ENCODE assay signal across 8 cellular contexts in the genomic region with DNA sequence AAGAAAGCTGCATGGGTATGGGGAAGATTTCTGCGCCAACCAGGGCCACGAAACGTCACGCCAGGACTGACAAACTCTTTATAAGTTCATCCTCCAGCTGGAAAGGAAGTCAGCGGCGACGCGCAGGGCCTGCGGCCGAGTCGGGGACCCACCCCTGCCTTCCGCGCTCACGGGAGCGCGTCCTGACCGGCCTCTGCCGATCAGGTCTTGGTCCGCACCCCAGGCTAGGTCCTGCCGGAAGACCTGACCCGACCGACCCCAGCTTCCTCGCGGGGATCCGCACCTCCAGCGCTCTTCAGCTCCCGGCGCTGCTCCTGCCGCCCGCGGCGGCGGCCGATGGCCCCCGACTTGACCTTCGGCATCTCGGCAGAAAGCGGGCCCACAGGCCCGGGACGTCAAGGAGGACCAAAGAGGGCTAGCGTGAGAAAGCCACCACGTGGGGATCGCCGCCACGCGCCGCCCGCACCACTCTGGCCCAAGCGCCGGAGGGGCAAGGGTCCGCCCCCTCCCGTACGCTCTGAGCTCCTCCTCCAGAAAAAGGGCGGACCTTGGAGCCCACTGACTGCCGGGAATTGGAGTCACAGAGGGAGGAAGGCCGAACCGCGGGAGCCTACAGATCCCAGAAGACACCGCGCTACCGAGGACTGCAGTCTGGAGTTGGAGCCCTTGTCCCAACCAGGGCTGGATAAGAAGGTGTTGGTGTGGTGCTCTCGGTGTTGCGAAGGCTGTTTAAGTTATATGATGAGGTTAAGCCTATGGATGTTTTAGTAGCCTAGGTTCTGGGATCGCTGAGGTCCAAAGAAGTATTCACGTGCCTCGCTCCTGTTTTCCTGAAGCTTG. TPM values are rescaled to one million over a fixed set of nuclear protein-coding genes. Genes with fewer than 3 reads are reported as not detected.
DNase-seq lines count a peak whose midpoint lies in the region; ATAC-seq and TF ChIP-seq lines count a peak whose summit lies in the region.

A gene (minus strand): TSS at position 495 of the 840 bp plus-strand sequence. CDS start 133 bp downstream, at position 362.

- peaks cover 20% of the 10 kb centered on the region for H3K79me2 ChIP-seq in KMS-11 (ENCODE audit: insufficient read depth, low read depth)

- H3K4me2 ChIP-seq in KMS-11 = peak within 1 kb of the TSS; percentile 70

- peak within 1 kb of the TSS; percentile 74 for H2AFZ ChIP-seq in KMS-11 (ENCODE audit: low read depth)

- H3K27me3 ChIP-seq in KMS-11 (ENCODE audit: insufficient read depth, low read depth) (no peaks in the 10 kb centered on the region), Peyer's patch (no peaks in the 10 kb centered on the region), muscle layer of colon (ENCODE audit: control insufficient read depth in 1 of 2, insufficient read depth in 2 of 2, low read length in 2 of 2) (no peaks in the 10 kb centered on the region)

- peak; percentile 97 for DNase-seq in DMS53 treated with DMSO at 0.1 percent for 48 hours (lab: John Stamatoyannopoulos, UW; ENCODE audit: unreplicated experiment)
- peak; percentile 94 to 98 (median 96) for DNase-seq in Peyer's patch
- peak; percentile 94 to 95 for DNase-seq in activated T-cell treated with anti-CD3 and anti-CD28 coated beads, Interleukin-2, amount 50 U/mL, for 48 hours
- peak; percentile 81 for DNase-seq in stimulated activated CD8-positive, alpha-beta memory T cell treated with anti-CD3 and anti-CD28 coated beads, Interleukin-7, amount 100 ng/mL, for 24 hours (ENCODE audit: low read depth)

- H3K9me3 ChIP-seq in Peyer's patch = no peaks in the 10 kb centered on the region
- no peaks in the 10 kb centered on the region for H3K9me3 ChIP-seq in muscle layer of colon (ENCODE audit: low read length)

- H3K27ac ChIP-seq in KMS-11 (peak within 1 kb of the TSS; percentile 85), Peyer's patch (peak within 1 kb of the TSS; percentile 86 to 98 (median 94)), muscle layer of colon (ENCODE audit: low read depth, low read length) (peak within 1 kb of the TSS; percentile 95)

- peak; percentile 99 for ATAC-seq in GM21737 (IDR thresholded peaks at IDR 0.05; ENCODE audit: unreplicated experiment)
- peak; percentile 100 for ATAC-seq in esophagus mucosa

- no peaks in the 10 kb centered on the region for H4K20me1 ChIP-seq in KMS-11 (ENCODE audit: insufficient read depth)

- TF ChIP-seq POLR2A in Peyer's patch (IDR thresholded peaks at IDR 0.05) = peak in 1 of 2 donors; percentile 63

- 0 out of 2 replicates have a peak, but pooled peaks cover 7% of the 10 kb centered on the region for H3K36me3 ChIP-seq in KMS-11 (ENCODE audit: insufficient read depth)
- H3K36me3 ChIP-seq in Peyer's patch = peaks cover 0 to 14% (median 0%) of the 10 kb centered on the region in 3 donors
- peaks cover 5% of the 10 kb centered on the region for H3K36me3 ChIP-seq in muscle layer of colon (ENCODE audit: insufficient read depth, low read length)

- no peak within 1 kb of the TSS for H3K4me3 ChIP-seq in KMS-11 (IDR thresholded peaks at IDR 0.05; ENCODE audit: insufficient read depth, low read depth, low read length)
- H3K4me3 ChIP-seq in Peyer's patch = peak within 1 kb of the TSS; percentile 60 to 96 (median 82)
- peak within 1 kb of the TSS; percentile 73 for H3K4me3 ChIP-seq in muscle layer of colon (ENCODE audit: low read depth in 1 of 2, low read length in 2 of 2)

- no peak for TF ChIP-seq CTCF in KMS-11 (conservative IDR thresholded peaks at IDR 0.05; ENCODE audit: low read depth, low read length)
- TF ChIP-seq CTCF in Peyer's patch (IDR thresholded peaks at IDR 0.05) = no peak

- H3K4me1 ChIP-seq in KMS-11 (ENCODE audit: low read depth, poor library complexity, severe bottlenecking) (peaks cover 18% of the 10 kb centered on the region), Peyer's patch (peaks cover 0 to 10% (median 4%) of the 10 kb centered on the region in 4 donors), muscle layer of colon (ENCODE audit: insufficient read depth, low read length) (peaks cover 19% of the 10 kb centered on the region)

- H3K9ac ChIP-seq in KMS-11 (peak within 1 kb of the TSS; percentile 94), muscle layer of colon (ENCODE audit: low read length) (peak within 1 kb of the TSS; percentile 85)

RNA-seq across cellular contexts. Expression of the gene that starts here (rescaled TPM):
- 10 to 100 TPM in 1 of 4 donors, 1 to 10 TPM in 3; 2.1 to 11.6 (median 5.8) TPM for total RNA-seq in Peyer's patch
- 21.5 TPM for total RNA-seq in esophagus mucosa
